In genomic region chr19:48250290-48251025, GRCh38 we compare ENCODE assay signal across 13 cellular contexts. TPM values are rescaled to one million over a fixed set of nuclear protein-coding genes. Genes with fewer than 3 reads are reported as not detected.
DNase-seq lines count a peak whose midpoint lies in the region; ATAC-seq, FAIRE-seq and TF ChIP-seq lines count a peak whose summit lies in the region.
"Had no signal": no experiment of that assay in that cellular context is flagged by ENCODE, and none has a peak within 500 bp of the region (broad histone marks: within the 10 kb centered on the region; RNA-seq: fewer than 3 reads in every experiment).

No MANE protein-coding gene starts in this region.

- H4K5ac ChIP-seq in IMR-90 (ENCODE audit: low read depth, low read length) = no peak overlapping the region

- H3K4me2 ChIP-seq in IMR-90 (ENCODE audit: low read depth, low read length) (no peak overlapping the region), GM12878 (ENCODE audit: control insufficient read depth, insufficient read depth) (peak overlapping the region; percentile 47; the same call in 1 of the 2 replicates)

- no peak for ATAC-seq in CD4-positive, CD25-positive, alpha-beta regulatory T cell (ENCODE audit: low read depth in 2 of 2)
- no peak for ATAC-seq in IMR-90 (ENCODE audit: low read depth)
- ATAC-seq in GM12878 = no peak
- ATAC-seq in natural killer cell treated with Interleukin-12 subunit alpha and Interleukin-12 subunit beta and Interleukin-15 and Interleukin-18, amount 100 ng/mL, for 72 hours = no peak
- ATAC-seq in HG02798 (IDR thresholded peaks at IDR 0.05; ENCODE audit: poor library complexity, unreplicated experiment) = no peak
- ATAC-seq: HCT116 had no signal

- no peak overlapping the region for H4K91ac ChIP-seq in IMR-90 (ENCODE audit: insufficient read depth, low read depth, low read length)

- H3K4me1 ChIP-seq in CD4-positive, CD25-positive, alpha-beta regulatory T cell (ENCODE audit: control insufficient read depth, insufficient read depth, low read length, poor library complexity, severe bottlenecking) = peaks cover 87% of the 10 kb centered on the region
- H3K4me1 ChIP-seq in IMR-90 (ENCODE audit: control insufficient read depth, insufficient read depth, low read length) (no peaks in the 10 kb centered on the region), GM12878 (ENCODE audit: control insufficient read depth, insufficient read depth, low read length) (peaks cover 28% of the 10 kb centered on the region)

- CTCF ChIA-PET in IMR-90 (lab: Yijun Ruan, JAX) = no interaction called here
- CTCF ChIA-PET in GM12878 (lab: Yijun Ruan, JAX) = interaction anchor here (0.9 to 2.3 kb wide), 7 partner anchors 7 to 84 kb away, joined by 3 to 15 read pairs (median 5); no protein-coding TSS in a partner anchor
- CTCF ChIA-PET in Calu3 (lab: Charles Lee) = interaction anchor here (1.3 kb wide), 1 partner anchor 10 kb away, joined by 3 read pairs; no protein-coding TSS in a partner anchor

- H3K9ac ChIP-seq in IMR-90 (ENCODE audit: low read depth, low read length) = no peak overlapping the region
- peak overlapping the region; percentile 80; the same call in 1 of the 2 replicates for H3K9ac ChIP-seq in GM12878 (ENCODE audit: control insufficient read depth, insufficient read depth, low read length)

- H3K56ac ChIP-seq in IMR-90 (ENCODE audit: extremely low read depth, insufficient read depth, low read length) = no peak overlapping the region

- H3K4me3 ChIP-seq in CD4-positive, CD25-positive, alpha-beta regulatory T cell (ENCODE audit: low read depth, low read length) = peak overlapping the region; percentile 96
- H3K4me3 ChIP-seq in IMR-90 (ENCODE audit: insufficient read depth, low read depth, low read length) (no peak overlapping the region), GM12878 (no peak overlapping the region)

- H3K27me3 Mint-ChIP-seq in CD4-positive, CD25-positive, alpha-beta regulatory T cell = no peaks in the 10 kb centered on the region
- H3K27me3 Mint-ChIP-seq in natural killer cell treated with Interleukin-12 subunit alpha and Interleukin-12 subunit beta and Interleukin-15 and Interleukin-18, amount 100 ng/mL, for 72 hours = no peaks in the 10 kb centered on the region
- H3K27me3 Mint-ChIP-seq in Calu3 (ENCODE audit: unreplicated experiment) = no peaks in the 10 kb centered on the region

- H3K27ac Mint-ChIP-seq in CD4-positive, CD25-positive, alpha-beta regulatory T cell = peak overlapping the region; percentile 82 to 99 (median 99)
- H3K27ac Mint-ChIP-seq in natural killer cell treated with Interleukin-12 subunit alpha and Interleukin-12 subunit beta and Interleukin-15 and Interleukin-18, amount 100 ng/mL, for 72 hours = peak overlapping the region; percentile 99
- H3K27ac Mint-ChIP-seq in Calu3 (ENCODE audit: unreplicated experiment) = no peak overlapping the region
- H3K27ac Mint-ChIP-seq: nephron had no signal

- POLR2A ChIA-PET in IMR-90 (lab: Charles Lee; ENCODE audit: unreplicated experiment) (no interaction called here), GM12878 (lab: Charles Lee) (interaction anchor here (0.8 to 2.2 kb wide), 4 partner anchors 47 to 140 kb away, joined by 3 to 17 read pairs (median 3); partner anchors contain the start of genes PLA2G4C, SYNGR4 and TMEM143)

- SMC1A ChIA-PET in GM12878 (lab: Charles Lee; ENCODE audit: uncharacterized antibody, unreplicated experiment) = interaction anchor here (1.0 to 1.8 kb wide), 3 partner anchors 8 to 47 kb away, joined by 5 to 17 read pairs (median 7); no protein-coding TSS in a partner anchor

- no peaks in the 10 kb centered on the region for H3K9me3 Mint-ChIP-seq in CD4-positive, CD25-positive, alpha-beta regulatory T cell
- no peaks in the 10 kb centered on the region for H3K9me3 Mint-ChIP-seq in natural killer cell treated with Interleukin-12 subunit alpha and Interleukin-12 subunit beta and Interleukin-15 and Interleukin-18, amount 100 ng/mL, for 72 hours
- H3K9me3 Mint-ChIP-seq in Calu3 (ENCODE audit: low read depth, unreplicated experiment) = no peaks in the 10 kb centered on the region
- H3K9me3 Mint-ChIP-seq: nephron had no signal

- no peak overlapping the region for H3K14ac ChIP-seq in IMR-90 (replicated peaks; ENCODE audit: low read depth, low read length)

- H3K18ac ChIP-seq in IMR-90 (ENCODE audit: low read depth, low read length) = no peak overlapping the region

- no peak overlapping the region for H4K8ac ChIP-seq in IMR-90 (ENCODE audit: low read depth in 2 of 2, low read length in 2 of 2)

- TF ChIP-seq POLR2A in IMR-90 (IDR thresholded peaks at IDR 0.05; ENCODE audit: low read depth, low read length) = no peak
- TF ChIP-seq POLR2A in GM12878 (IDR thresholded peaks at IDR 0.05; ENCODE audit: low read depth, low read length) = no peak

- TF ChIP-seq CTCF in IMR-90 (conservative IDR thresholded peaks at IDR 0.05; ENCODE audit: low read depth, low read length) (no peak), GM12878 (IDR thresholded peaks at IDR 0.05 in 2 of 3, conservative IDR thresholded peaks at IDR 0.05 in 1 of 3; ENCODE audit: control insufficient read depth in 2 of 3, extremely low read depth in 1 of 3, insufficient read depth in 1 of 3, low read depth in 3 of 3, low read length in 3 of 3) (no peak), Calu3 (IDR thresholded peaks at IDR 0.05; ENCODE audit: unreplicated experiment) (no peak)

- RAD21 ChIA-PET in GM12878 (lab: Charles Lee; ENCODE audit: unreplicated experiment) = interaction anchor here (0.5 to 2.2 kb wide), 4 partner anchors 9 to 140 kb away, joined by 3 to 21 read pairs (median 8); partner anchors contain the start of gene PLA2G4C

- intact Hi-C loops in IMR-90 (cut with micrococcal nuclease) (no loop called here), GM12878 (cut with micrococcal nuclease; ENCODE audit: unreplicated experiment) (no loop called here), Calu3 (cut with micrococcal nuclease; ENCODE audit: unreplicated experiment) (no loop called here)

- H2BK20ac ChIP-seq in IMR-90 (ENCODE audit: low read depth, low read length) = no peak overlapping the region

- no peak overlapping the region for H2AK5ac ChIP-seq in IMR-90 (ENCODE audit: low read depth, low read length)

- H3K36me3 Mint-ChIP-seq in CD4-positive, CD25-positive, alpha-beta regulatory T cell = peaks cover 33% of the 10 kb centered on the region
- peaks cover 10% of the 10 kb centered on the region for H3K36me3 Mint-ChIP-seq in natural killer cell treated with Interleukin-12 subunit alpha and Interleukin-12 subunit beta and Interleukin-15 and Interleukin-18, amount 100 ng/mL, for 72 hours
- H3K36me3 Mint-ChIP-seq in Calu3 (ENCODE audit: insufficient read depth, unreplicated experiment) = peaks cover 2% of the 10 kb centered on the region

- no peaks in the 10 kb centered on the region for H3K9me3 ChIP-seq in CD4-positive, CD25-positive, alpha-beta regulatory T cell (ENCODE audit: control insufficient read depth in 2 of 2, low read length in 2 of 2)
- no peaks in the 10 kb centered on the region for H3K9me3 ChIP-seq in IMR-90 (ENCODE audit: control insufficient read depth, insufficient read depth, low read length)
- no peaks in the 10 kb centered on the region for H3K9me3 ChIP-seq in GM12878 (replicated peaks; ENCODE audit: control insufficient read depth, insufficient read depth, low read length)

- H3K79me1 ChIP-seq in IMR-90 (ENCODE audit: low read depth in 1 of 2, low read length in 2 of 2) = peaks cover 22 to 48% of the 10 kb centered on the region in 2 experiments

- no peak for TF ChIP-seq EP300 in GM12878 (IDR thresholded peaks at IDR 0.05; ENCODE audit: borderline replicate concordance in 1 of 2, control insufficient read depth in 1 of 2, low read depth in 2 of 2, low read length in 2 of 2)

- H2BK15ac ChIP-seq in IMR-90 (ENCODE audit: low read depth, low read length) = no peak overlapping the region

- H3K27me3 ChIP-seq in CD4-positive, CD25-positive, alpha-beta regulatory T cell (ENCODE audit: control insufficient read depth, insufficient read depth, low read length) = no peaks in the 10 kb centered on the region
- no peaks in the 10 kb centered on the region for H3K27me3 ChIP-seq in IMR-90 (ENCODE audit: control insufficient read depth, insufficient read depth, low read length)
- H3K27me3 ChIP-seq in GM12878 (replicated peaks in 1 of 2; ENCODE audit: control insufficient read depth in 2 of 2, insufficient read depth in 2 of 2, low read length in 1 of 2) = no peaks in the 10 kb centered on the region

- no peak overlapping the region for H3K4ac ChIP-seq in IMR-90 (ENCODE audit: low read depth, low read length)

- no CpG with 5 or more reads among the region's 2 CpGs for WGBS in IMR-90 (ENCODE audit: extremely low coverage in 2 of 2, insufficient read length in 1 of 2), 2 experiments
- 5% methylated on average over 2 of the region's 2 CpGs for WGBS in GM12878 (ENCODE audit: insufficient coverage, insufficient replicate concordance, low lambda C conversion rate, missing lambda C conversion rate)

- H3K9me1 ChIP-seq in IMR-90 (ENCODE audit: insufficient read depth, low read length) = no peaks in the 10 kb centered on the region

- H2AFZ ChIP-seq in IMR-90 (replicated peaks; ENCODE audit: low read length, poor library complexity) = no peak overlapping the region
- H2AFZ ChIP-seq in GM12878 (ENCODE audit: control insufficient read depth, low read depth, low read length) = no peak overlapping the region; the same call in 1 of the 2 replicates

- H3K36me3 ChIP-seq in CD4-positive, CD25-positive, alpha-beta regulatory T cell (ENCODE audit: control insufficient read depth, insufficient read depth, low read length) = peaks cover 14% of the 10 kb centered on the region
- H3K36me3 ChIP-seq in IMR-90 (ENCODE audit: control insufficient read depth, insufficient read depth, low read length) (peaks cover 11% of the 10 kb centered on the region), GM12878 (ENCODE audit: control insufficient read depth in 2 of 2, insufficient read depth in 2 of 2, low read length in 1 of 2) (peaks cover 0 to 3% of the 10 kb centered on the region in 2 experiments; a peak in 2 of 4 replicates)

- H3K4me3 Mint-ChIP-seq in CD4-positive, CD25-positive, alpha-beta regulatory T cell = peak overlapping the region; percentile 93 to 100 (median 96)
- peak overlapping the region; percentile 95 for H3K4me3 Mint-ChIP-seq in natural killer cell treated with Interleukin-12 subunit alpha and Interleukin-12 subunit beta and Interleukin-15 and Interleukin-18, amount 100 ng/mL, for 72 hours
- no peak overlapping the region for H3K4me3 Mint-ChIP-seq in Calu3 (ENCODE audit: low read depth, unreplicated experiment)
- H3K4me3 Mint-ChIP-seq: nephron had no signal

- H3K4me1 Mint-ChIP-seq in CD4-positive, CD25-positive, alpha-beta regulatory T cell = peaks cover 28 to 84% (median 62%) of the 10 kb centered on the region in 4 donors
- peaks cover 54 to 61% of the 10 kb centered on the region in 2 donors for H3K4me1 Mint-ChIP-seq in natural killer cell treated with Interleukin-12 subunit alpha and Interleukin-12 subunit beta and Interleukin-15 and Interleukin-18, amount 100 ng/mL, for 72 hours (ENCODE audit: low read depth in 2 of 2)
- peaks cover 8% of the 10 kb centered on the region for H3K4me1 Mint-ChIP-seq in Calu3 (ENCODE audit: low read depth, unreplicated experiment)

- H2BK120ac ChIP-seq in IMR-90 (ENCODE audit: low read depth, low read length) = no peak overlapping the region

- peaks cover 44% of the 10 kb centered on the region for H3K79me2 ChIP-seq in GM12878 (ENCODE audit: control insufficient read depth, insufficient read depth, low read length)

- no peak for DNase-seq in CD4-positive, CD25-positive, alpha-beta regulatory T cell
- DNase-seq in IMR-90 = no peak
- no peak for DNase-seq in GM12878 (ENCODE audit: low read depth, low spot score)
- no peak for DNase-seq in natural killer cell treated with Interleukin-12 subunit alpha and Interleukin-12 subunit beta and Interleukin-15 and Interleukin-18, amount 100 ng/mL, for 72 hours (ENCODE audit: low spot score)
- DNase-seq in NCI-H524 treated with DMSO at 0.1 percent for 48 hours (lab: John Stamatoyannopoulos, UW) = no peak
- no peak for DNase-seq in NCI-H1092 treated with DMSO at 0.1 percent for 48 hours (lab: John Stamatoyannopoulos, UW)
- DNase-seq in Calu3 = no peak
- DNase-seq: DMS153, NCI-H2081 had no signal

- dilution Hi-C loops in IMR-90 (cut with HindIII; ENCODE audit: low sequenced_read_pairs, unreplicated experiment) = no loop called here

- H3K27ac ChIP-seq in CD4-positive, CD25-positive, alpha-beta regulatory T cell (ENCODE audit: insufficient read depth, low read length, poor library complexity, severe bottlenecking) = peak overlapping the region; percentile 97
- H3K27ac ChIP-seq in IMR-90 (ENCODE audit: insufficient read depth, low read length) (no peak overlapping the region), GM12878 (ENCODE audit: control insufficient read depth, insufficient read depth) (peak overlapping the region; percentile 97)

- H2BK5ac ChIP-seq in IMR-90 (ENCODE audit: low read depth, low read length, poor library complexity, severe bottlenecking) = no peak overlapping the region

- BruUV-seq in IMR-90 (replicated peaks; lab: Mats Ljungman, UMichigan) (no TSS peak), GM12878 (replicated peaks; lab: Mats Ljungman, UMichigan) (no TSS peak), Calu3 (replicated peaks; lab: Mats Ljungman, UMichigan) (no TSS peak)

- H2AK9ac ChIP-seq in IMR-90 (replicated peaks; ENCODE audit: low read depth, low read length, poor library complexity) = no peak overlapping the region

- no peaks in the 10 kb centered on the region for H4K20me1 ChIP-seq in IMR-90 (ENCODE audit: insufficient read depth, low read length)
- H4K20me1 ChIP-seq in GM12878 (ENCODE audit: control insufficient read depth, insufficient read depth) = no peaks in the 10 kb centered on the region

- FAIRE-seq in GM12878 (lab: Jason Lieb, UNC) = no peak
- FAIRE-seq: TTC549 had no signal

- in situ Hi-C loops in IMR-90 (cut with MboI; ENCODE audit: low sequenced_read_pairs) = no loop called here
- in situ Hi-C loops in GM12878 (cut with MboI) = no loop called here

- no peak for TF ChIP-seq RAD21 in IMR-90 (IDR thresholded peaks at IDR 0.05; ENCODE audit: low read length)
- no peak for TF ChIP-seq RAD21 in GM12878 (IDR thresholded peaks at IDR 0.05; ENCODE audit: insufficient read depth, low read depth, low read length)

- H3K23ac ChIP-seq in IMR-90 (ENCODE audit: low read depth, low read length) = no peak overlapping the region

RNA-seq across cellular contexts. Expression of gene CARD8, which starts 5.3 kb away (rescaled TPM):
- 179 TPM for total RNA-seq in CD4-positive, CD25-positive, alpha-beta regulatory T cell
- polyA plus RNA-seq in CD4-positive, CD25-positive, alpha-beta regulatory T cell = 100 to 1,000 TPM in 1 of 4 donors, 10 to 100 TPM in 3; 85.9 to 107 (median 91.7) TPM
- total RNA-seq in IMR-90 (2012; rRNA removed) (11.3 and 12.5 TPM in 2 replicates), GM12878 (2014; rRNA removed) (39.4 and 39.8 TPM in 2 replicates), GM12878 (2014; rRNA removed; fragmentation: Illumina TruSeq; extraction: Trizol) (52.5 and 63.7 TPM in 2 replicates), GM12878 (2021) (47.2 and 48.2 TPM in 2 replicates), Calu3 (2022) (32.3 and 34.0 TPM in 2 replicates)
- polyA plus RNA-seq in IMR-90 (2012; rRNA removed) (11.8 and 15.5 TPM in 2 replicates), GM12878 (2011; rRNA removed) (56.5 and 66.1 TPM in 2 replicates), GM12878 (2014; fragmentation: Illumina TruSeq; extraction: Trizol) (69.8 and 91.0 TPM in 2 replicates), GM12878 (2014; fragmentation: Nextera tagmentation; extraction: Ambion mirVana) (10 to 100 TPM; 41.7 to 44.0 TPM), GM12878 (2014; rRNA removed) (41.4 and 49.2 TPM in 2 replicates), GM12878 (2016; fragmentation: Nextera tagmentation; extraction: Ambion mirVana) (10 to 100 TPM; 42.3 to 43.2 TPM)
- polyA plus RNA-seq in IMR-90 (2012; cell fraction: cytosol; rRNA removed) = 5.4 and 7.6 TPM in 2 replicates
- polyA plus RNA-seq in IMR-90 (2012; cell fraction: nucleus; rRNA removed; ENCODE audit: low replicate concordance) = 16.4 and 42.6 TPM in 2 replicates
- 322 and 361 TPM in 2 replicates for total RNA-seq in GM12878 (2013; cell fraction: nucleolus; rRNA removed)
- 25.5 TPM for polyA plus RNA-seq in GM12878 (2011; ENCODE audit: low read depth)
- polyA plus RNA-seq in GM12878 (2011; cell fraction: cytosol; rRNA removed) = 39.6 and 40.3 TPM in 2 replicates
- 166 and 173 TPM in 2 replicates for polyA plus RNA-seq in GM12878 (2011; cell fraction: nucleus; rRNA removed)
- polyA plus RNA-seq in GM12878 (2012) = 40.0 and 40.4 TPM in 2 replicates
- polyA minus RNA-seq in GM12878 (2011; rRNA and poly(A)+ RNA removed) = 35.4 and 42.2 TPM in 2 replicates
- 20.4 and 24.1 TPM in 2 replicates for polyA minus RNA-seq in GM12878 (2011; cell fraction: cytosol; rRNA and poly(A)+ RNA removed)
- 52.0 and 77.9 TPM in 2 replicates for polyA minus RNA-seq in GM12878 (2011; cell fraction: nucleus; rRNA and poly(A)+ RNA removed)
- 100 to 1,000 TPM; 172 to 176 TPM for total RNA-seq in natural killer cell treated with Interleukin-12 subunit alpha and Interleukin-12 subunit beta and Interleukin-15 and Interleukin-18, amount 100 ng/mL, for 72 hours

RNA-seq across cellular contexts. Expression of gene ZNF114, which starts 19.4 kb away (rescaled TPM):
- total RNA-seq in CD4-positive, CD25-positive, alpha-beta regulatory T cell = not detected
- not detected for polyA plus RNA-seq in CD4-positive, CD25-positive, alpha-beta regulatory T cell
- total RNA-seq in IMR-90 (2012; rRNA removed) (0.56 and 1.6 TPM in 2 replicates), GM12878 (2014; rRNA removed) (5.0 TPM in 2 replicates), GM12878 (2014; rRNA removed; fragmentation: Illumina TruSeq; extraction: Trizol) (6.1 TPM in 2 replicates), GM12878 (2021) (2.9 and 5.7 TPM in 2 replicates), Calu3 (2022) (0.69 and 0.78 TPM in 2 replicates)
- polyA plus RNA-seq in IMR-90 (2012; rRNA removed) (0.20 and 0.24 TPM in 2 replicates), GM12878 (2011; rRNA removed) (0.09 TPM in 1 of 2 replicates, not detected in the other), GM12878 (2014; fragmentation: Illumina TruSeq; extraction: Trizol) (5.6 and 5.7 TPM in 2 replicates), GM12878 (2014; fragmentation: Nextera tagmentation; extraction: Ambion mirVana) (1 to 10 TPM; 1.0 to 2.0 TPM), GM12878 (2014; rRNA removed) (3.5 and 3.8 TPM in 2 replicates), GM12878 (2016; fragmentation: Nextera tagmentation; extraction: Ambion mirVana) (1 to 10 TPM; 4.9 to 5.7 TPM)
- 0.08 and 0.13 TPM in 2 replicates for polyA plus RNA-seq in IMR-90 (2012; cell fraction: cytosol; rRNA removed)
- 0.03 and 0.17 TPM in 2 replicates for polyA plus RNA-seq in IMR-90 (2012; cell fraction: nucleus; rRNA removed; ENCODE audit: low replicate concordance)
- not detected in 2 replicates for total RNA-seq in GM12878 (2013; cell fraction: nucleolus; rRNA removed)
- 0.72 TPM for polyA plus RNA-seq in GM12878 (2011; ENCODE audit: low read depth)
- 0.16 TPM in 1 of 2 replicates, not detected in the other for polyA plus RNA-seq in GM12878 (2011; cell fraction: cytosol; rRNA removed)
- polyA plus RNA-seq in GM12878 (2011; cell fraction: nucleus; rRNA removed) = not detected in 2 replicates
- 0.77 and 0.81 TPM in 2 replicates for polyA plus RNA-seq in GM12878 (2012)
- polyA minus RNA-seq in GM12878 (2011; rRNA and poly(A)+ RNA removed) = not detected in 2 replicates
- polyA minus RNA-seq in GM12878 (2011; cell fraction: cytosol; rRNA and poly(A)+ RNA removed) = not detected in 2 replicates
- not detected in 2 replicates for polyA minus RNA-seq in GM12878 (2011; cell fraction: nucleus; rRNA and poly(A)+ RNA removed)
- under 1 TPM in 1 of 2 donors, not detected in 1; 0.64 TPM for total RNA-seq in natural killer cell treated with Interleukin-12 subunit alpha and Interleukin-12 subunit beta and Interleukin-15 and Interleukin-18, amount 100 ng/mL, for 72 hours
